10 cellular contexts compared by ENCODE assay signal in the genomic region with DNA sequence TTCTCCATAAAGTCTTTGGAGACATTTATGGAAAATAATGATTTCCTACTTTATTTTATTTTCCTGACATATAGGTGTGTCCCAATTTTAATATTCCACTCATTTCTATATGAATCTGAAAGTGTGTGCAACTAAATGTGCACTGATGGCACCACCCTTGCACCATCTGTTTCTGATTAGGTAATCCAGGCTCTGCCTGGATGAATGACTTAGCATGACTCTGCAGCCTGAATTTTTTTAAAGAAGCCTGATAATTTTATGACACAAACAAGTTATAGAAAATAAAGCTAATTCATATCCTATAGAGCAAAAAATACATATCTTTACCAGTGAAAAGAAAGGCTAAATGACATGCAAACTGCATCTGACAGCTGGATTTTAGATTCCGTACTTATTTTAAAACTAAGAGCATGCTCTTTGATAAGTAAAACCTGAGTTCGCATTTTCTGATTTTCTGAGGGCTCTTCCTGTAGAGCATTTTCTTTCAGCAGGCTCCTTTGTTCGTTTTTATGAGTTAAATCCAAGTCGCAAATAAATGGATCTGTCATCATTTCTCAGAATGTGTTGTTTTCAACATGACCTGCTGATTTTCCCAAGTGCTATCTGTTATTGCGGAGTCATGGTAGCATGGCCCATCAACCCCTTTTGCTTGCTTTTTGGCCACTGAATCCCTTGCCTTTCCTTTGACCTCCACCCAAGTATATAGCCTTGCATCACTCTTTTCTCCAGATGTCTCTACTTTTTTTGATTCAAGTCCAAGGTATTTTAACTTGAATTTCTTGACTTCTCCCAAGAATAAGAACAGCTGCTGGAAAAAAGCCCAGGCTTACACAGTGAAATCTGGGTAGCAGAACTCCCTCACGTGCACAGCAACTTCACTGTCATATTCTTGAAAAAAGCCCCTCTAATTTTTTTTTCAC. TPM values are rescaled to one million over a fixed set of nuclear protein-coding genes. Genes with fewer than 3 reads are reported as not detected.
DNase-seq lines count a peak whose midpoint lies in the region; ATAC-seq and TF ChIP-seq lines count a peak whose summit lies in the region.
"Had no signal": no experiment of that assay in that cellular context is flagged by ENCODE, and none has a peak within 500 bp of the region (broad histone marks: within the 10 kb centered on the region; RNA-seq: fewer than 3 reads in every experiment).

No MANE protein-coding gene starts in this region.

- H3K9me3 ChIP-seq in tibial artery: no peaks in the 10 kb centered on the region

- H3K36me3 ChIP-seq in tibial artery: no peaks in the 10 kb centered on the region

- in situ Hi-C loops in G401 (cut with HindIII; ENCODE audit: low sequenced_read_pairs): no loop called here

- DNase-seq in HFF-Myc (ENCODE audit: extremely low read depth, low read depth) (peak; percentile 90), amniotic epithelial cell (ENCODE audit: low read depth) (peak; percentile 80), left ventricle myocardium superior (peak; percentile 17), tibial artery (peak in 1 of 2 donors; percentile 59), G401 (ENCODE audit: low spot score) (no peak)
- DNase-seq: stimulated activated CD4-positive, alpha-beta T cell treated with anti-CD3 and anti-CD28 coated beads, Interleukin-4, amount 100 ng/mL, for 4 hours had no signal

- peaks cover 0 to 38% (median 16%) of the 10 kb centered on the region in 4 donors for H3K4me1 ChIP-seq in tibial artery

- ATAC-seq in left ventricle myocardium superior: peak; percentile 93
- ATAC-seq in HG02759 (IDR thresholded peaks at IDR 0.05; ENCODE audit: unreplicated experiment): no peak
- ATAC-seq in HG02870 (IDR thresholded peaks at IDR 0.05; ENCODE audit: unreplicated experiment): no peak
- no peak for ATAC-seq in HG03520 (IDR thresholded peaks at IDR 0.05; ENCODE audit: unreplicated experiment)

- TF ChIP-seq CTCF in HFF-Myc (IDR thresholded peaks at IDR 0.05; ENCODE audit: low read depth, low read length, missing control alignments) (no peak), tibial artery (IDR thresholded peaks at IDR 0.05) (no peak)

- intact Hi-C loops in left ventricle myocardium superior (cut with micrococcal nuclease) (no loop called here), tibial artery (cut with DNase I; ENCODE audit: low total_unique reads) (no loop called here)

- peak overlapping the region; percentile 14 to 45 for H3K27ac ChIP-seq in tibial artery

- H3K4me3 ChIP-seq in HFF-Myc (replicated peaks; ENCODE audit: low read depth, low read length) (no peak overlapping the region; the same call in 1 of the 2 replicates), tibial artery (no peak overlapping the region)
- H3K4me3 ChIP-seq: dorsolateral prefrontal cortex had no signal

- H3K27me3 ChIP-seq in tibial artery: no peaks in the 10 kb centered on the region
- H3K27me3 ChIP-seq: dorsolateral prefrontal cortex had no signal

RNA-seq across cellular contexts. Expression of a gene that starts 52.8 kb away (rescaled TPM):
- total RNA-seq in left ventricle myocardium superior: 63.7 TPM
- total RNA-seq in G401 (2014; rRNA removed; shearing (Covaris generic)): 11.1 and 11.5 TPM in 2 replicates
